ENCODE assay signal across 27 cellular contexts in the genomic region with DNA sequence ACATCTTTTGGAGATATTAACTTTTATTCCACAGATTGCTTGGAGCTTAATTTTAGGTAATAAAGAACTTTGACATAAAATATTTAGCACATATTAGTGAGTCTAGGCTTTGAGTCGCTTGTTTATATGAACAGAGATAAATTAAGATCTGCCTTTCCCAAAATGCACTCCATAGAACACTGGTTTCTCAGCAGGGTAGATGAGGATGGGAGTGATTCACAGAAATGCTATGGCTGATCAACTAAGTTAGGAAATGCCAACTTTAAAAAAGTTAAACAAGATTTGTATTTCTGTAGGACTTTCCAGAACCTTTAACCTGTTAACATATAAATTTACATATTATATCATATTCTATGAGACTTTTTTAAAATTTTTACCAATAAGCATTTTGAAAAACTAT.
"Had no signal": no experiment of that assay in that cellular context is flagged by ENCODE, and none has a peak within 500 bp of the region (broad histone marks: within the 10 kb centered on the region; RNA-seq: fewer than 3 reads in every experiment).

No MANE protein-coding gene starts in this region.

- H3K36me3 ChIP-seq: gastrocnemius medialis, right atrium auricular region had no signal

- H3K9me3 ChIP-seq: body of pancreas, gastrocnemius medialis, right atrium auricular region, tibial nerve had no signal

- H3K27me3 Mint-ChIP-seq: activated CD4-positive, alpha-beta memory T cell treated with anti-CD3 and anti-CD28 coated beads for 36 hours; activated CD4-positive, alpha-beta T cell treated with anti-CD3 and anti-CD28 coated beads, Interleukin-2, amount 10 ng/mL, durations not matched to agents 24 days and 14 days; activated naive CD4-positive, alpha-beta T cell treated with anti-CD3 and anti-CD28 coated beads, Interleukin-2, amount 10 ng/mL, durations not matched to agents 7 days and 5 days; activated naive CD8-positive, alpha-beta T cell treated with anti-CD3 and anti-CD28 coated beads, Interleukin-2, amount 10 ng/mL, durations not matched to agents 7 days and 5 days; activated T-cell treated with anti-CD3 and anti-CD28 coated beads, Interleukin-2, amount 50 U/mL, for 24 hours; naive thymus-derived CD4-positive, alpha-beta T cell had no signal

- H3K4me1 ChIP-seq: body of pancreas, gastrocnemius medialis, right atrium auricular region, tibial nerve had no signal

- H3K27ac Mint-ChIP-seq: activated CD4-positive, alpha-beta memory T cell treated with anti-CD3 and anti-CD28 coated beads for 36 hours; activated CD4-positive, alpha-beta T cell treated with anti-CD3 and anti-CD28 coated beads, Interleukin-2, amount 10 ng/mL, durations not matched to agents 24 days and 14 days; activated naive CD8-positive, alpha-beta T cell treated with anti-CD3 and anti-CD28 coated beads, Interleukin-2, amount 10 ng/mL, durations not matched to agents 7 days and 5 days had no signal

- H3K4me3 ChIP-seq: body of pancreas, coronary artery, dorsolateral prefrontal cortex, gastrocnemius medialis, right atrium auricular region, tibial nerve had no signal

- H3K4me3 Mint-ChIP-seq: activated CD4-positive, alpha-beta memory T cell treated with anti-CD3 and anti-CD28 coated beads for 36 hours; activated CD4-positive, alpha-beta T cell treated with anti-CD3 and anti-CD28 coated beads, Interleukin-2, amount 10 ng/mL, durations not matched to agents 24 days and 14 days; activated naive CD4-positive, alpha-beta T cell treated with anti-CD3 and anti-CD28 coated beads, Interleukin-2, amount 10 ng/mL, durations not matched to agents 7 days and 5 days; activated naive CD8-positive, alpha-beta T cell treated with anti-CD3 and anti-CD28 coated beads, Interleukin-2, amount 10 ng/mL, durations not matched to agents 7 days and 5 days; activated T-cell treated with anti-CD3 and anti-CD28 coated beads, Interleukin-2, amount 50 U/mL, for 24 hours; neural crest cell had no signal

- H3K27me3 ChIP-seq: body of pancreas, dorsolateral prefrontal cortex, gastrocnemius medialis, right atrium auricular region, tibial nerve had no signal

- H3K27ac ChIP-seq: body of pancreas, coronary artery, dorsolateral prefrontal cortex, gastrocnemius medialis, right atrium auricular region, tibial nerve had no signal

- ATAC-seq: body of pancreas; gastrocnemius medialis; left colon; naive thymus-derived CD4-positive, alpha-beta T cell had no signal

- H3K4me1 Mint-ChIP-seq: neural crest cell had no signal

- DNase-seq: activated CD4-positive, alpha-beta memory T cell treated with anti-CD3 and anti-CD28 coated beads for 36 hours; activated CD4-positive, alpha-beta T cell treated with anti-CD3 and anti-CD28 coated beads, Interleukin-2, amount 10 ng/mL, durations not matched to agents 24 days and 14 days; activated CD4-positive, CD25-positive, alpha-beta regulatory T cell treated with anti-CD3 and anti-CD28 coated beads, Interleukin-2, amount 50 U/mL, for 72 hours; activated CD8-positive, alpha-beta memory T cell treated with anti-CD3 and anti-CD28 coated beads, Interleukin-2, amount 50 U/mL, for 4 hours; activated gamma-delta T cell; activated naive CD4-positive, alpha-beta T cell treated with anti-CD3 and anti-CD28 coated beads, Interleukin-2, amount 10 ng/mL, durations not matched to agents 7 days and 5 days; activated naive CD8-positive, alpha-beta T cell treated with anti-CD3 and anti-CD28 coated beads, Interleukin-2, amount 10 ng/mL, durations not matched to agents 7 days and 5 days; activated T-cell treated with anti-CD3 and anti-CD28 coated beads, Interleukin-2, amount 50 U/mL, for 24 hours; body of pancreas; cerebellar nuclear complex; dorsolateral prefrontal cortex; effector memory CD4-positive, alpha-beta T cell; gastrocnemius medialis; hippocampal formation; kidney; left colon; mammary epithelial cell; midbrain; naive thymus-derived CD4-positive, alpha-beta T cell; occipital lobe; stimulated activated CD4-positive, alpha-beta T cell treated with anti-CD3 and anti-CD28 coated beads, Interleukin-2, amount 100 ng/mL, for 48 hours; stimulated activated naive CD4-positive, alpha-beta T cell treated with Interleukin-2 at 50 U/mL for 16 hours; T1000 had no signal
